In the genomic region with DNA sequence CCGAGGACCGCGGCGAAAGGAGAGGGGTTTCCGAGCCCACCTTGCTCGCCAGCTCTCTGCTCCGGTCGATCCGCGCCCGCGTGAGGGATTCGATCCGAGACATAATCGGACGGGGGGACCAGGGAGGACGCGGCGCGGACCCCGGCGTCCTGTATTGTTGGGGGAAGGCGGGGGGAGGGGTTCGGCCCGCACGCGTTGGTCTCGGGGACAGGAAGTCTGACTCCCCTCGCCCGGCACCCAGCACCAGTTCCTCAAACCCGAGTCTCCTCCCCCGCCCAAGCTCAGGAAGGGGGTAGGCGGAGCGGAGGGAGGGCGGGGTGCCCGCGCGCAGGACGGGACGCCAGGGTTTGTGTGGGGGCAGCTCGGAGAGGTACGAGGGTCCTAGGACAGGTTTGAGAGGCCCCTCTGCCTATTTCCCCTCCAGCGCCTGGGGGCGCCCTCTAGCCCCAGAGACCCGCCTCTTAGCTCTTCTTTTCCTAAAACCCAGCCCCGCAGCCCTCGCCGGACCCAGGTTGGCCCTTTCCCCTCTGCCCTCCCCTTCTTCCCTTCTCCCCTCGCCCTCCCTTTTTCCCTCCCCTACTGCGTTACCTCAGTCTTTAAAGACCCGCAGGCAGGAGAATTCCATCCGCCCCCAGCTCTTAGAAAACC, we compare ENCODE assay signal across 1 cellular context.
TF ChIP-seq lines count a peak whose summit lies in the region.

A gene (minus strand): TSS at position 223 of the 648 bp plus-strand sequence. CDS start 120 bp downstream, at position 103.

TF ChIP-seq in HepG2, 621 proteins besides CTCF, POLR2A, EP300 and RAD21 (continued from another document and continues in another):
- TF ChIP-seq, protein P1, sequence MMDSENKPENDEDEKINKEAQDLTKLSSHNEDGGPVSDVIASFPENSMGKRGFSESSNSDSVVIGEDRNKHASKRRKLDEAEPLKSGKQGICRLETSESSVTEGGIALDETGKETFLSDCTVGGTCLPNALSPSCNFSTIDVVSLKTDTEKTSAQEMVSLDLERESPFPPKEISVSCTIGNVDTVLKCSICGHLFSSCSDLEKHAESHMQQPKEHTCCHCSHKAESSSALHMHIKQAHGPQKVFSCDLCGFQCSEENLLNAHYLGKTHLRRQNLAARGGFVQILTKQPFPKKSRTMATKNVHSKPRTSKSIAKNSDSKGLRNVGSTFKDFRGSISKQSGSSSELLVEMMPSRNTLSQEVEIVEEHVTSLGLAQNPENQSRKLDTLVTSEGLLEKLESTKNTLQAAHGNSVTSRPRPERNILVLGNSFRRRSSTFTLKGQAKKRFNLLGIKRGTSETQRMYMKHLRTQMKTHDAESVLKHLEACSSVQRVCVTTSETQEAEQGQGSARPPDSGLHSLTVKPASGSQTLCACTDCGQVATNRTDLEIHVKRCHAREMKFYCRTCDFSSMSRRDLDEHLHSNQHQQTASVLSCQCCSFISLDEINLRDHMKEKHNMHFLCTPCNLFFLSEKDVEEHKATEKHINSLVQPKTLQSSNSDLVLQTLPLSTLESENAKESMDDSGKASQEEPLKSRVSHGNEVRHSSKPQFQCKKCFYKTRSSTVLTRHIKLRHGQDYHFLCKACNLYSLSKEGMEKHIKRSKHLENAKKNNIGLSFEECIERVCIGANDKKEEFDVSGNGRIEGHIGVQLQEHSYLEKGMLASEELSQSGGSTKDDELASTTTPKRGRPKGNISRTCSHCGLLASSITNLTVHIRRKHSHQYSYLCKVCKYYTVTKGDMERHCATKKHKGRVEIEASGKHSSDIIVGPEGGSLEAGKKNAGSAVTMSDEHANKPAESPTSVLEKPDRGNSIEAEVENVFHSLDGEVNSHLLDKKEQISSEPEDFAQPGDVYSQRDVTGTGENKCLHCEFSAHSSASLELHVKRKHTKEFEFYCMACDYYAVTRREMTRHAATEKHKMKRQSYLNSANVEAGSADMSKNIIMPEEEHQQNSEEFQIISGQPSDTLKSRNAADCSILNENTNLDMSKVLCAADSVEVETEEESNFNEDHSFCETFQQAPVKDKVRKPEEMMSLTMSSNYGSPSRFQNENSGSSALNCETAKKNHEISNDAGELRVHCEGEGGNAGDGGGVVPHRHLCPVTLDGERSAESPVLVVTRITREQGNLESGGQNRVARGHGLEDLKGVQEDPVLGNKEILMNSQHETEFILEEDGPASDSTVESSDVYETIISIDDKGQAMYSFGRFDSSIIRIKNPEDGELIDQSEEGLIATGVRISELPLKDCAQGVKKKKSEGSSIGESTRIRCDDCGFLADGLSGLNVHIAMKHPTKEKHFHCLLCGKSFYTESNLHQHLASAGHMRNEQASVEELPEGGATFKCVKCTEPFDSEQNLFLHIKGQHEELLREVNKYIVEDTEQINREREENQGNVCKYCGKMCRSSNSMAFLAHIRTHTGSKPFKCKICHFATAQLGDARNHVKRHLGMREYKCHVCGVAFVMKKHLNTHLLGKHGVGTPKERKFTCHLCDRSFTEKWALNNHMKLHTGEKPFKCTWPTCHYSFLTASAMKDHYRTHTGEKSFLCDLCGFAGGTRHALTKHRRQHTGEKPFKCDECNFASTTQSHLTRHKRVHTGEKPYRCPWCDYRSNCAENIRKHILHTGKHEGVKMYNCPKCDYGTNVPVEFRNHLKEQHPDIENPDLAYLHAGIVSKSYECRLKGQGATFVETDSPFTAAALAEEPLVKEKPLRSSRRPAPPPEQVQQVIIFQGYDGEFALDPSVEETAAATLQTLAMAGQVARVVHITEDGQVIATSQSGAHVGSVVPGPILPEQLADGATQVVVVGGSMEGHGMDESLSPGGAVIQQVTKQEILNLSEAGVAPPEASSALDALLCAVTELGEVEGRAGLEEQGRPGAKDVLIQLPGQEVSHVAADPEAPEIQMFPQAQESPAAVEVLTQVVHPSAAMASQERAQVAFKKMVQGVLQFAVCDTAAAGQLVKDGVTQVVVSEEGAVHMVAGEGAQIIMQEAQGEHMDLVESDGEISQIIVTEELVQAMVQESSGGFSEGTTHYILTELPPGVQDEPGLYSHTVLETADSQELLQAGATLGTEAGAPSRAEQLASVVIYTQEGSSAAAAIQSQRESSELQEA (CRISPR knock-in tag; IDR thresholded peaks at IDR 0.05; ENCODE audit: not compliant biosample characterization) = peak; percentile 50
- TF ChIP-seq, protein P2, sequence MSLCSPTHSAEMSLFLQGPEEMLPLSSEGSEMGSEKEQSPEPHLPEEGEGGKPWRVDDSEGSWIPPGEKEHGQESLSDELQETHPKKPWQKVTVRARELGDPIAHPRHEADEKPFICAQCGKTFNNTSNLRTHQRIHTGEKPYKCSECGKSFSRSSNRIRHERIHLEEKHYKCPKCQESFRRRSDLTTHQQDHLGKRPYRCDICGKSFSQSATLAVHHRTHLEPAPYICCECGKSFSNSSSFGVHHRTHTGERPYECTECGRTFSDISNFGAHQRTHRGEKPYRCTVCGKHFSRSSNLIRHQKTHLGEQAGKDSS (CRISPR knock-in tag; IDR thresholded peaks at IDR 0.05; ENCODE audit: borderline replicate concordance, low read depth) = no peak
- no peak for TF ChIP-seq XRCC5 (optimal IDR thresholded peaks at IDR 0.05; ENCODE audit: low read length)
- TF ChIP-seq ZNF773 (CRISPR knock-in tag; IDR thresholded peaks at IDR 0.05; ENCODE audit: borderline replicate concordance) = no peak
- TF ChIP-seq TAF1 (CRISPR knock-in tag; IDR thresholded peaks at IDR 0.05) = peak; percentile 56; the same call in 1 of the 2 replicates
- TF ChIP-seq TCF7L2 (IDR thresholded peaks at IDR 0.05; ENCODE audit: low read depth, low read length) = no peak
- TF ChIP-seq IRF2 (CRISPR knock-in tag; IDR thresholded peaks at IDR 0.05) = no peak
- TF ChIP-seq, protein P3, sequence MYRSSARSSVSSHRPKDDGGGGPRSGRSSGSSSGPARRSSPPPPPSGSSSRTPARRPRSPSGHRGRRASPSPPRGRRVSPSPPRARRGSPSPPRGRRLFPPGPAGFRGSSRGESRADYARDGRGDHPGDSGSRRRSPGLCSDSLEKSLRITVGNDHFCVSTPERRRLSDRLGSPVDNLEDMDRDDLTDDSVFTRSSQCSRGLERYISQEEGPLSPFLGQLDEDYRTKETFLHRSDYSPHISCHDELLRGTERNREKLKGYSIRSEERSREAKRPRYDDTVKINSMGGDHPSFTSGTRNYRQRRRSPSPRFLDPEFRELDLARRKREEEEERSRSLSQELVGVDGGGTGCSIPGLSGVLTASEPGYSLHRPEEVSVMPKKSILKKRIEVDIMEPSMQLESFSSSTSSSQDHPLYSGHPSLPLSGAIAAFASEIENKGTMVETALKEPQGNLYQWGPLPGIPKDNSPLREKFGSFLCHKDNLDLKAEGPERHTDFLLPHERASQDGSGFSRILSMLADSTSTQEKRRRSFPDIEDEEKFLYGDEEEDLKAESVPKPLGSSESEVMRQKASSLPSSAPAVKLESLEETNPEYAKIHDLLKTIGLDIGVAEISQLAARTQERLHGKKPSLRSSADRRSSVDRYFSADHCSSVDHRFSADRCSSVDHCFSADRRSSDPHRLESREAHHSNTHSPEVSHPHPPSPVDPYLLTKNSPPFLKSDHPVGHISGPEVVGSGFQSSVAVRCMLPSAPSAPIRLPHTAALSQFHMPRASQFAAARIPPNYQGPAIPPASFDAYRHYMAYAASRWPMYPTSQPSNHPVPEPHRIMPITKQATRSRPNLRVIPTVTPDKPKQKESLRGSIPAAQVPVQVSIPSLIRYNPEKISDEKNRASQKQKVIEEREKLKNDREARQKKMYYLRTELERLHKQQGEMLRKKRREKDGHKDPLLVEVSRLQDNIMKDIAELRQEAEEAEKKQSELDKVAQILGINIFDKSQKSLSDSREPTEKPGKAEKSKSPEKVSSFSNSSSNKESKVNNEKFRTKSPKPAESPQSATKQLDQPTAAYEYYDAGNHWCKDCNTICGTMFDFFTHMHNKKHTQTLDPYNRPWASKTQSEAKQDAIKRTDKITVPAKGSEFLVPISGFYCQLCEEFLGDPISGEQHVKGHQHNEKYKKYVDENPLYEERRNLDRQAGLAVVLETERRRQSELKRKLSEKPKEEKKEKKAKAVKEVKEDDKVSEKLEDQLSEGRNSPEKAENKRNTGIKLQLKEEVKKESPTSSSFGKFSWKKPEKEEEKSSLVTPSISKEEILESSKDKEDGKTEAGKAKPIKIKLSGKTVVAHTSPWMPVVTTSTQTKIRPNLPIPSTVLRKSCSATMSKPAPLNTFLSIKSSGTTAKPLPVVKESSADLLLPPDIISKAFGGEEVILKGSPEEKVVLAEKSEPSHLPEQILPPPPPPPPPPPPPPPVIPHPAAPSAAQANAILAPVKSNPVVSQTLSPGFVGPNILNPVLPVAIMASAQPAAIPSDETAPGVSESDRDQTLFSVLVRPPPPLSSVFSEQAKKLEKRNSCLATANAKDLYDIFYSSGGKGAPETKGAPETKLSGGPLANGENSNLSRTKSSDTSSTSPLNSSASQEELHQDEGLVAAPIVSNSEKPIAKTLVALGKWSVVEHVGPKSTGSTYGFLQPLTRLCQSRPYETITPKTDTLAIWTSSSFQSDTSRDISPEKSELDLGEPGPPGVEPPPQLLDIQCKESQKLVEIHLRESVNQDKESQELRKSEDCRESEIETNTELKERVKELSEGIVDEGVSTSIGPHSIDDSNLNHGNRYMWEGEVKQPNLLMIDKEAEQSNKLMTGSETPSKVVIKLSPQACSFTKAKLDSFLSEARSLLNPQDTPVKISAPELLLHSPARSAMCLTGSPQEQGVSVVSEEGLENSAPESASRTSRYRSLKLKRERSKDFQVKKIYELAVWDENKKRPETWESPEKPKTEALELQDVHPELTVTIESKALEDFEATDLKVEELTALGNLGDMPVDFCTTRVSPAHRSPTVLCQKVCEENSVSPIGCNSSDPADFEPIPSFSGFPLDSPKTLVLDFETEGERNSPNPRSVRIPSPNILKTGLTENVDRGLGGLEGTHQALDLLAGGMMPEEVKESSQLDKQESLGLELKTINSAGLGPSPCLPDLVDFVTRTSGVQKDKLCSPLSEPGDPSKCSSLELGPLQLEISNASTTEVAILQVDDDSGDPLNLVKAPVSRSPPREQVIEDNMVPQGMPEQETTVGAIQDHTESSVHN (CRISPR knock-in tag; IDR thresholded peaks at IDR 0.05) = no peak
- no peak for TF ChIP-seq ZNF367 (CRISPR knock-in tag; IDR thresholded peaks at IDR 0.05; ENCODE audit: borderline replicate concordance)
- TF ChIP-seq ZNF776 (CRISPR knock-in tag; IDR thresholded peaks at IDR 0.05) = no peak
- TF ChIP-seq, protein P4, sequence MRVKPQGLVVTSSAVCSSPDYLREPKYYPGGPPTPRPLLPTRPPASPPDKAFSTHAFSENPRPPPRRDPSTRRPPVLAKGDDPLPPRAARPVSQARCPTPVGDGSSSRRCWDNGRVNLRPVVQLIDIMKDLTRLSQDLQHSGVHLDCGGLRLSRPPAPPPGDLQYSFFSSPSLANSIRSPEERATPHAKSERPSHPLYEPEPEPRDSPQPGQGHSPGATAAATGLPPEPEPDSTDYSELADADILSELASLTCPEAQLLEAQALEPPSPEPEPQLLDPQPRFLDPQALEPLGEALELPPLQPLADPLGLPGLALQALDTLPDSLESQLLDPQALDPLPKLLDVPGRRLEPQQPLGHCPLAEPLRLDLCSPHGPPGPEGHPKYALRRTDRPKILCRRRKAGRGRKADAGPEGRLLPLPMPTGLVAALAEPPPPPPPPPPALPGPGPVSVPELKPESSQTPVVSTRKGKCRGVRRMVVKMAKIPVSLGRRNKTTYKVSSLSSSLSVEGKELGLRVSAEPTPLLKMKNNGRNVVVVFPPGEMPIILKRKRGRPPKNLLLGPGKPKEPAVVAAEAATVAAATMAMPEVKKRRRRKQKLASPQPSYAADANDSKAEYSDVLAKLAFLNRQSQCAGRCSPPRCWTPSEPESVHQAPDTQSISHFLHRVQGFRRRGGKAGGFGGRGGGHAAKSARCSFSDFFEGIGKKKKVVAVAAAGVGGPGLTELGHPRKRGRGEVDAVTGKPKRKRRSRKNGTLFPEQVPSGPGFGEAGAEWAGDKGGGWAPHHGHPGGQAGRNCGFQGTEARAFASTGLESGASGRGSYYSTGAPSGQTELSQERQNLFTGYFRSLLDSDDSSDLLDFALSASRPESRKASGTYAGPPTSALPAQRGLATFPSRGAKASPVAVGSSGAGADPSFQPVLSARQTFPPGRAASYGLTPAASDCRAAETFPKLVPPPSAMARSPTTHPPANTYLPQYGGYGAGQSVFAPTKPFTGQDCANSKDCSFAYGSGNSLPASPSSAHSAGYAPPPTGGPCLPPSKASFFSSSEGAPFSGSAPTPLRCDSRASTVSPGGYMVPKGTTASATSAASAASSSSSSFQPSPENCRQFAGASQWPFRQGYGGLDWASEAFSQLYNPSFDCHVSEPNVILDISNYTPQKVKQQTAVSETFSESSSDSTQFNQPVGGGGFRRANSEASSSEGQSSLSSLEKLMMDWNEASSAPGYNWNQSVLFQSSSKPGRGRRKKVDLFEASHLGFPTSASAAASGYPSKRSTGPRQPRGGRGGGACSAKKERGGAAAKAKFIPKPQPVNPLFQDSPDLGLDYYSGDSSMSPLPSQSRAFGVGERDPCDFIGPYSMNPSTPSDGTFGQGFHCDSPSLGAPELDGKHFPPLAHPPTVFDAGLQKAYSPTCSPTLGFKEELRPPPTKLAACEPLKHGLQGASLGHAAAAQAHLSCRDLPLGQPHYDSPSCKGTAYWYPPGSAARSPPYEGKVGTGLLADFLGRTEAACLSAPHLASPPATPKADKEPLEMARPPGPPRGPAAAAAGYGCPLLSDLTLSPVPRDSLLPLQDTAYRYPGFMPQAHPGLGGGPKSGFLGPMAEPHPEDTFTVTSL (CRISPR knock-in tag; IDR thresholded peaks at IDR 0.05; ENCODE audit: borderline replicate concordance) = no peak
- TF ChIP-seq ZMYM2 (CRISPR knock-in tag; IDR thresholded peaks at IDR 0.05) = no peak
- TF ChIP-seq ZNF747 (CRISPR knock-in tag; IDR thresholded peaks at IDR 0.05; ENCODE audit: borderline replicate concordance) = peak; percentile 49; the same call in 1 of the 2 replicates
- TF ChIP-seq, protein P5, sequence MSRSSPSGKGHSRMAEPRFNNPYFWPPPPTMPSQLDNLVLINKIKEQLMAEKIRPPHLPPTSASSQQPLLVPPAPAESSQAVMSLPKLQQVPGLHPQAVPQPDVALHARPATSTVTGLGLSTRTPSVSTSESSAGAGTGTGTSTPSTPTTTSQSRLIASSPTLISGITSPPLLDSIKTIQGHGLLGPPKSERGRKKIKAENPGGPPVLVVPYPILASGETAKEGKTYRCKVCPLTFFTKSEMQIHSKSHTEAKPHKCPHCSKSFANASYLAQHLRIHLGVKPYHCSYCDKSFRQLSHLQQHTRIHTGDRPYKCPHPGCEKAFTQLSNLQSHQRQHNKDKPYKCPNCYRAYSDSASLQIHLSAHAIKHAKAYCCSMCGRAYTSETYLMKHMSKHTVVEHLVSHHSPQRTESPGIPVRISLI (CRISPR knock-in tag; IDR thresholded peaks at IDR 0.05; ENCODE audit: borderline replicate concordance) = no peak
- TF ChIP-seq, protein P6, sequence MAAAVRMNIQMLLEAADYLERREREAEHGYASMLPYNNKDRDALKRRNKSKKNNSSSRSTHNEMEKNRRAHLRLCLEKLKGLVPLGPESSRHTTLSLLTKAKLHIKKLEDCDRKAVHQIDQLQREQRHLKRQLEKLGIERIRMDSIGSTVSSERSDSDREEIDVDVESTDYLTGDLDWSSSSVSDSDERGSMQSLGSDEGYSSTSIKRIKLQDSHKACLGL (CRISPR knock-in tag; IDR thresholded peaks at IDR 0.05) = no peak
